In genomic region chr20:3995067-3995748, GRCh38 we compare ENCODE assay signal across 9 cellular contexts. TPM values are rescaled to one million over a fixed set of nuclear protein-coding genes. Genes with fewer than 3 reads are reported as not detected.
DNase-seq lines count a peak whose midpoint lies in the region; ATAC-seq and TF ChIP-seq lines count a peak whose summit lies in the region.
"Had no signal": no experiment of that assay in that cellular context is flagged by ENCODE, and none has a peak within 500 bp of the region (broad histone marks: within the 10 kb centered on the region; RNA-seq: fewer than 3 reads in every experiment).

No MANE protein-coding gene starts in this region.

- ATAC-seq in RWPE2 (ENCODE audit: low read depth), result peak; percentile 83
- ATAC-seq in HG02571 (IDR thresholded peaks at IDR 0.05; ENCODE audit: unreplicated experiment), result no peak
- ATAC-seq in HG02623 (IDR thresholded peaks at IDR 0.05; ENCODE audit: unreplicated experiment), result no peak
- no peak for ATAC-seq in HG03354 (IDR thresholded peaks at IDR 0.05; ENCODE audit: poor library complexity, severe bottlenecking, unreplicated experiment)

- H3K4me3 ChIP-seq in RWPE2 (ENCODE audit: severe bottlenecking), result no peak overlapping the region
- no peak overlapping the region for H3K4me3 ChIP-seq in tibial nerve

- H3K4me1 Mint-ChIP-seq in dendritic cell treated with granulocyte-macrophage colony-stimulating factor and Interleukin-4, amounts not matched to agents 40 ng/mL and 50 ng/mL, for 4 days (ENCODE audit: low read depth), result peaks cover 45% of the 10 kb centered on the region

- TF ChIP-seq POLR2A in tibial nerve (IDR thresholded peaks at IDR 0.05), result no peak

- no peak for TF ChIP-seq EP300 in tibial nerve (IDR thresholded peaks at IDR 0.05)

- intact Hi-C loops in dendritic cell treated with granulocyte-macrophage colony-stimulating factor and Interleukin-4, amounts not matched to agents 40 ng/mL and 50 ng/mL, for 4 days (cut with micrococcal nuclease), result no loop called here

- H3K4me3 Mint-ChIP-seq in dendritic cell treated with granulocyte-macrophage colony-stimulating factor and Interleukin-4, amounts not matched to agents 40 ng/mL and 50 ng/mL, for 4 days, result peak overlapping the region; percentile 6

- no peaks in the 10 kb centered on the region for H3K27me3 ChIP-seq in RWPE2 (ENCODE audit: insufficient read depth, poor library complexity, severe bottlenecking)
- no peaks in the 10 kb centered on the region for H3K27me3 ChIP-seq in tibial nerve

- H3K4me1 ChIP-seq in RWPE2 (ENCODE audit: insufficient read depth, poor library complexity, severe bottlenecking) (peaks cover 15% of the 10 kb centered on the region), tibial nerve (peaks cover 0 to 34% (median 0%) of the 10 kb centered on the region in 4 donors)

- H3K36me3 ChIP-seq in RWPE2 (ENCODE audit: low read depth), result peaks cover 28% of the 10 kb centered on the region
- H3K36me3 ChIP-seq in tibial nerve, result peaks cover 0 to 9% (median 0%) of the 10 kb centered on the region in 3 donors

- no peaks in the 10 kb centered on the region for H3K27me3 Mint-ChIP-seq in dendritic cell treated with granulocyte-macrophage colony-stimulating factor and Interleukin-4, amounts not matched to agents 40 ng/mL and 50 ng/mL, for 4 days

- peak; percentile 3 for DNase-seq in stimulated activated naive CD4-positive, alpha-beta T cell treated with Interleukin-2 at 50 U/mL for 16 hours (lab: John Stamatoyannopoulos, UW)
- DNase-seq in stimulated activated naive CD4-positive, alpha-beta T cell (lab: John Stamatoyannopoulos, UW), result no peak
- DNase-seq in RWPE2 (ENCODE audit: low spot score) (no peak), tibial nerve (ENCODE audit: low spot score in 2 of 2) (no peak)
- DNase-seq: amygdala had no signal

- peaks cover 20% of the 10 kb centered on the region for H3K36me3 Mint-ChIP-seq in dendritic cell treated with granulocyte-macrophage colony-stimulating factor and Interleukin-4, amounts not matched to agents 40 ng/mL and 50 ng/mL, for 4 days (ENCODE audit: low read depth)

- 58 to 64% methylated on average over 3 of the region's 3 CpGs for WGBS in tibial nerve, 2 donors

- no peak for TF ChIP-seq CTCF in RWPE2 (IDR thresholded peaks at IDR 0.05; ENCODE audit: poor library complexity, severe bottlenecking)
- no peak for TF ChIP-seq CTCF in tibial nerve (IDR thresholded peaks at IDR 0.05)

- peak overlapping the region; percentile 31 for H3K27ac ChIP-seq in RWPE2 (ENCODE audit: poor library complexity, severe bottlenecking)
- peak overlapping the region in 1 of 4 donors; percentile 26 for H3K27ac ChIP-seq in tibial nerve

- H3K9me3 ChIP-seq in RWPE2 (ENCODE audit: severe bottlenecking), result no peaks in the 10 kb centered on the region
- H3K9me3 ChIP-seq in tibial nerve, result no peaks in the 10 kb centered on the region

- no peaks in the 10 kb centered on the region for H3K9me3 Mint-ChIP-seq in dendritic cell treated with granulocyte-macrophage colony-stimulating factor and Interleukin-4, amounts not matched to agents 40 ng/mL and 50 ng/mL, for 4 days

- peak overlapping the region; percentile 35 for H3K27ac Mint-ChIP-seq in dendritic cell treated with granulocyte-macrophage colony-stimulating factor and Interleukin-4, amounts not matched to agents 40 ng/mL and 50 ng/mL, for 4 days

RNA-seq across cellular contexts. Expression of gene RNF24, which starts 20.1 kb away (rescaled TPM):
- total RNA-seq in tibial nerve, result 10 to 100 TPM; 17.0 to 25.5 (median 19.6) TPM
